ENCODE assay signal across 1 cellular context in the genomic region with DNA sequence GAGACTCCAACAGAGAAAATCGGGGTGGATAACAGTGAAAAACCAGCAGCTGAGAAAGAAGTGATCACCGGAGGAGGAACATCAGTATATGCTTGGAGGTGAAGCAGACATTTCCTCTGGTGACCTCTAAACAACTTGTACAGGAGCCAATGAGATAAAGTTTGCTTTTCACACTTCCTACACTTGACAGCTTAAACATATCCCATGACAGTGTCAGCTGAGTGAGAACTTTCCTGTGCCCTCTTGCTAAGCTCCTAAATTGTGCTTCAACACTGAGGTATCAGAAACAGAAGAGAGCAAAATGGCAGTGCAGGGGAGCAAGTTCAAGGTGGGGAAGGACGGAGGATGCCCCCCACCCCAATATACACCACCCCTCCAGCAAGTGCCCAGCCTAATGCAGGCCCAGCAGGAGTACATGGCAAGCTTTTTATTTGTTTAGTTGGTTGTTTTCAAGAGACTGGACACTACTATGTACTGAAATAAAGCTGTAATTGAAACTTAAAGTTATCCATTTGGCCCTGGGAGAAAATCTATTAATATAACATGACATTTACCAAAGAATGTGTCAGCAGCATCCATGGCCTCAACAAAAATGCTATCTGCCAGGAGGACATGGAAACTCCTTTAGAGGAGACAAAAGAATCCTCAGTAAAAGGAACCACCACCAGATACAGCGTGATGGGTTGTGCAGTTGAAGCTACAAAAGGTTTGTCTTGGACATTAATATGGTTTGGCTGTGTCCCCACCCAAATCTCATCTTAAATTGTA.
TF ChIP-seq lines count a peak whose summit lies in the region.

No MANE protein-coding gene starts in this region.

TF ChIP-seq in WTC11, 78 proteins besides CTCF, POLR2A, EP300 and RAD21 (continued from another document):
- TF ChIP-seq, protein P1, sequence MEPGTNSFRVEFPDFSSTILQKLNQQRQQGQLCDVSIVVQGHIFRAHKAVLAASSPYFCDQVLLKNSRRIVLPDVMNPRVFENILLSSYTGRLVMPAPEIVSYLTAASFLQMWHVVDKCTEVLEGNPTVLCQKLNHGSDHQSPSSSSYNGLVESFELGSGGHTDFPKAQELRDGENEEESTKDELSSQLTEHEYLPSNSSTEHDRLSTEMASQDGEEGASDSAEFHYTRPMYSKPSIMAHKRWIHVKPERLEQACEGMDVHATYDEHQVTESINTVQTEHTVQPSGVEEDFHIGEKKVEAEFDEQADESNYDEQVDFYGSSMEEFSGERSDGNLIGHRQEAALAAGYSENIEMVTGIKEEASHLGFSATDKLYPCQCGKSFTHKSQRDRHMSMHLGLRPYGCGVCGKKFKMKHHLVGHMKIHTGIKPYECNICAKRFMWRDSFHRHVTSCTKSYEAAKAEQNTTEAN (CRISPR knock-in tag; IDR thresholded peaks at IDR 0.05): no peak
- TF ChIP-seq, protein P2, sequence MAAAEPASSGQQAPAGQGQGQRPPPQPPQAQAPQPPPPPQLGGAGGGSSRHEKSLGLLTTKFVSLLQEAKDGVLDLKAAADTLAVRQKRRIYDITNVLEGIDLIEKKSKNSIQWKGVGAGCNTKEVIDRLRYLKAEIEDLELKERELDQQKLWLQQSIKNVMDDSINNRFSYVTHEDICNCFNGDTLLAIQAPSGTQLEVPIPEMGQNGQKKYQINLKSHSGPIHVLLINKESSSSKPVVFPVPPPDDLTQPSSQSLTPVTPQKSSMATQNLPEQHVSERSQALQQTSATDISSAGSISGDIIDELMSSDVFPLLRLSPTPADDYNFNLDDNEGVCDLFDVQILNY (CRISPR knock-in tag; IDR thresholded peaks at IDR 0.05): no peak
- TF ChIP-seq ZNF416 (CRISPR knock-in tag; IDR thresholded peaks at IDR 0.05) (no peak), KAT7 (CRISPR knock-in tag; IDR thresholded peaks at IDR 0.05; ENCODE audit: borderline replicate concordance) (no peak), NR3C1 (CRISPR knock-in tag; conservative IDR thresholded peaks at IDR 0.05; ENCODE audit: low read depth) (no peak), CREM (CRISPR knock-in tag; IDR thresholded peaks at IDR 0.05) (no peak), ZNF317 (CRISPR knock-in tag; IDR thresholded peaks at IDR 0.05; ENCODE audit: borderline replicate concordance, low read depth) (no peak), FOXK1 (CRISPR knock-in tag; IDR thresholded peaks at IDR 0.05) (no peak)
- TF ChIP-seq, protein P3, sequence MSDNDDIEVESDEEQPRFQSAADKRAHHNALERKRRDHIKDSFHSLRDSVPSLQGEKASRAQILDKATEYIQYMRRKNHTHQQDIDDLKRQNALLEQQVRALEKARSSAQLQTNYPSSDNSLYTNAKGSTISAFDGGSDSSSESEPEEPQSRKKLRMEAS (CRISPR knock-in tag; IDR thresholded peaks at IDR 0.05): no peak
- TF ChIP-seq, protein P4, sequence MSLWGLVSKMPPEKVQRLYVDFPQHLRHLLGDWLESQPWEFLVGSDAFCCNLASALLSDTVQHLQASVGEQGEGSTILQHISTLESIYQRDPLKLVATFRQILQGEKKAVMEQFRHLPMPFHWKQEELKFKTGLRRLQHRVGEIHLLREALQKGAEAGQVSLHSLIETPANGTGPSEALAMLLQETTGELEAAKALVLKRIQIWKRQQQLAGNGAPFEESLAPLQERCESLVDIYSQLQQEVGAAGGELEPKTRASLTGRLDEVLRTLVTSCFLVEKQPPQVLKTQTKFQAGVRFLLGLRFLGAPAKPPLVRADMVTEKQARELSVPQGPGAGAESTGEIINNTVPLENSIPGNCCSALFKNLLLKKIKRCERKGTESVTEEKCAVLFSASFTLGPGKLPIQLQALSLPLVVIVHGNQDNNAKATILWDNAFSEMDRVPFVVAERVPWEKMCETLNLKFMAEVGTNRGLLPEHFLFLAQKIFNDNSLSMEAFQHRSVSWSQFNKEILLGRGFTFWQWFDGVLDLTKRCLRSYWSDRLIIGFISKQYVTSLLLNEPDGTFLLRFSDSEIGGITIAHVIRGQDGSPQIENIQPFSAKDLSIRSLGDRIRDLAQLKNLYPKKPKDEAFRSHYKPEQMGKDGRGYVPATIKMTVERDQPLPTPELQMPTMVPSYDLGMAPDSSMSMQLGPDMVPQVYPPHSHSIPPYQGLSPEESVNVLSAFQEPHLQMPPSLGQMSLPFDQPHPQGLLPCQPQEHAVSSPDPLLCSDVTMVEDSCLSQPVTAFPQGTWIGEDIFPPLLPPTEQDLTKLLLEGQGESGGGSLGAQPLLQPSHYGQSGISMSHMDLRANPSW (CRISPR knock-in tag; conservative IDR thresholded peaks at IDR 0.05; ENCODE audit: low read depth): no peak
